Comparison of ENCODE assay signal across 8 cellular contexts in the genomic region with DNA sequence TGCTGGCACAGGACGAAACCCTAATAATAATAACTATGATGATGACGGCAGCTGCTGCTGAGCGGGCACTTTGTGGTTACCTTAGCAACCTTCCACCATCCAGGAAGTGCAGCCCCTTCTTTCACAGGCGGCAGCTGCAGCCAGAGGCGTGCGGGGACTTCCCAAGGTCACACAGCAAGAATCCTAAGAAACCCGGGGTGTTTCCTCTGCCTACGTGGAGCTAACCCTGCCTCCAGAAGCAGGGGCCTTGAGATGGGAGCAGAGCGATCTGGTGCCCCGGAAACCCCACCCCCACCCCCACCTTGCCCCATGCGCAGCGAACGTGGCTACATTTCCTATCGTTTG. TPM values are rescaled to one million over a fixed set of nuclear protein-coding genes. Genes with fewer than 3 reads are reported as not detected.
DNase-seq lines count a peak whose midpoint lies in the region; ATAC-seq and TF ChIP-seq lines count a peak whose summit lies in the region.

No MANE protein-coding gene starts in this region.

- in situ Hi-C loops in GM23248 (cut with MboI): loop anchor here (10.0 to 25.0 kb wide), 3 partner anchors 329 to 1054 kb away; no protein-coding TSS in a partner anchor

- peak; percentile 91 for DNase-seq in DMS53 (lab: John Stamatoyannopoulos, UW)
- peak; percentile 47 for DNase-seq in GM23248
- no peak for DNase-seq in MG63
- peak; percentile 53 to 79 (median 63) for DNase-seq in T-helper 2 cell
- peak; percentile 52 for DNase-seq in MCF 10A (ENCODE audit: unreplicated experiment)
- DNase-seq in left colon: peak; percentile 57 to 61
- DNase-seq in stimulated activated CD4-positive, alpha-beta T cell treated with anti-CD3 and anti-CD28 coated beads, Interleukin-4, amount 100 ng/mL, for 48 hours (ENCODE audit: low read depth in 2 of 2): peak; percentile 38 to 64
- no peak for DNase-seq in H4 (ENCODE audit: low spot score)

- H3K9ac ChIP-seq in GM23248: peak overlapping the region; percentile 68

- POLR2A ChIA-PET in MCF 10A (lab: Yijun Ruan, JAX): interaction anchor here (0.9 to 7.3 kb wide), 13 partner anchors 10 to 814 kb away, joined by 3 to 148 read pairs (median 5); a partner anchor contains a TSS

- peak overlapping the region; percentile 66 for H3K27ac Mint-ChIP-seq in MCF 10A (ENCODE audit: low read depth, unreplicated experiment)

- TF ChIP-seq CTCF in MCF 10A (IDR thresholded peaks at IDR 0.05; ENCODE audit: unreplicated experiment): no peak

- BruUV-seq in MCF 10A (replicated peaks; lab: Mats Ljungman, UMichigan): no TSS peak

- 0 to 12% methylated on average over 4 to 14 of the region's 14 CpGs for WGBS in GM23248 (ENCODE audit: low coverage in 1 of 2, low lambda C conversion rate in 2 of 2, missing lambda C conversion rate in 2 of 2), 2 experiments

- H3K4me1 ChIP-seq in GM23248 (ENCODE audit: insufficient read depth): peaks cover 5% of the 10 kb centered on the region

- CTCF ChIA-PET in MCF 10A (lab: Yijun Ruan, JAX): interaction anchor here (0.5 to 11.5 kb wide), 26 partner anchors 9 to 1301 kb away, joined by 3 to 566 read pairs (median 4); a partner anchor contains a TSS

- peak overlapping the region; percentile 74 for H3K4me3 ChIP-seq in GM23248
- H3K4me3 ChIP-seq in MG63: peak overlapping the region; percentile 47

- no peaks in the 10 kb centered on the region for H3K27me3 Mint-ChIP-seq in MCF 10A (ENCODE audit: insufficient read depth, unreplicated experiment)

- ATAC-seq in left colon: peak; percentile 22

- no peaks in the 10 kb centered on the region for H3K27me3 ChIP-seq in GM23248 (replicated peaks; ENCODE audit: insufficient read depth)
- H3K27me3 ChIP-seq in MG63: no peaks in the 10 kb centered on the region

- H3K9me3 ChIP-seq in GM23248 (ENCODE audit: low read depth) (no peaks in the 10 kb centered on the region), MG63 (no peaks in the 10 kb centered on the region)

- intact Hi-C loops in MCF 10A (cut with micrococcal nuclease): loop anchor here (2.0 kb wide), 4 partner anchors 338 to 1046 kb away; no protein-coding TSS in a partner anchor
- intact Hi-C loops in left colon (cut with DNase I, micrococcal nuclease): loop anchor here in 1 of 2 donors (5.0 to 10.0 kb wide), 3 partner anchors 762 to 1042 kb away; no protein-coding TSS in a partner anchor

- no peaks in the 10 kb centered on the region for H4K20me1 ChIP-seq in GM23248 (ENCODE audit: insufficient read depth)

- H3K36me3 Mint-ChIP-seq in MCF 10A (ENCODE audit: insufficient read depth, unreplicated experiment): no peaks in the 10 kb centered on the region

- H3K4me3 Mint-ChIP-seq in MCF 10A (ENCODE audit: unreplicated experiment): peak overlapping the region; percentile 70

- H3K9me2 ChIP-seq in GM23248 (ENCODE audit: insufficient read depth): no peaks in the 10 kb centered on the region

- H3K36me3 ChIP-seq in GM23248 (ENCODE audit: low read depth) (no peaks in the 10 kb centered on the region), MG63 (no peaks in the 10 kb centered on the region)

- peaks cover 7% of the 10 kb centered on the region; the same call in 1 of the 2 replicates for H3F3A ChIP-seq in GM23248 (ENCODE audit: insufficient read depth)

- H3K27ac ChIP-seq in GM23248: peak overlapping the region; percentile 56

- H3K9me3 Mint-ChIP-seq in MCF 10A (ENCODE audit: unreplicated experiment): no peaks in the 10 kb centered on the region

- peak overlapping the region; percentile 95 for H3K4me2 ChIP-seq in GM23248 (ENCODE audit: unreplicated experiment)

- H3K79me2 ChIP-seq in GM23248 (ENCODE audit: insufficient read depth): no peaks in the 10 kb centered on the region

- peak overlapping the region; percentile 99 for H2AFZ ChIP-seq in GM23248

- peaks cover 26% of the 10 kb centered on the region for H3K4me1 Mint-ChIP-seq in MCF 10A (ENCODE audit: insufficient read depth, unreplicated experiment)

RNA-seq across cellular contexts. Expression of a gene that starts 22.4 kb away (rescaled TPM):
- total RNA-seq in GM23248 (2014; rRNA removed; shearing (Covaris generic)): 98.1 and 113 TPM in 2 replicates
- 1,585 and 1,606 TPM in 2 replicates for polyA plus RNA-seq in GM23248 (2016; fragmentation: Nextera tagmentation; extraction: Ambion mirVana)
- 42.2 and 90.7 TPM in 2 replicates for total RNA-seq in MG63 (2014; rRNA removed; shearing (Covaris generic); ENCODE audit: low replicate concordance)
- total RNA-seq in MCF 10A (2022) (1,945 and 2,169 TPM in 2 replicates), left colon (100 to 1,000 TPM; 596 to 603 TPM)
- total RNA-seq in H4 (2014; rRNA removed; shearing (Covaris generic)): 86.6 and 90.0 TPM in 2 replicates

RNA-seq across cellular contexts. Expression of a gene that starts 41.9 kb away (rescaled TPM):
- 0.51 and 3.8 TPM in 2 replicates for total RNA-seq in GM23248 (2014; rRNA removed; shearing (Covaris generic))
- polyA plus RNA-seq in GM23248 (2016; fragmentation: Nextera tagmentation; extraction: Ambion mirVana): 1.4 and 1.8 TPM in 2 replicates
- total RNA-seq in MG63 (2014; rRNA removed; shearing (Covaris generic); ENCODE audit: low replicate concordance): not detected in 2 replicates
- 1,990 and 4,105 TPM in 2 replicates for total RNA-seq in MCF 10A (2022)
- total RNA-seq in left colon: under 1 TPM in 1 of 2 donors, not detected in 1; 0.70 TPM
- total RNA-seq in H4 (2014; rRNA removed; shearing (Covaris generic)): 81.4 and 83.8 TPM in 2 replicates

RNA-seq across cellular contexts. Expression of a gene that starts 45.8 kb away (rescaled TPM):
- not detected in 2 replicates for total RNA-seq in GM23248 (2014; rRNA removed; shearing (Covaris generic))
- not detected in 2 replicates for polyA plus RNA-seq in GM23248 (2016; fragmentation: Nextera tagmentation; extraction: Ambion mirVana)
- not detected in 2 replicates for total RNA-seq in MG63 (2014; rRNA removed; shearing (Covaris generic); ENCODE audit: low replicate concordance)
- not detected in 2 replicates for total RNA-seq in MCF 10A (2022)
- total RNA-seq in left colon: not detected
- not detected in 2 replicates for total RNA-seq in H4 (2014; rRNA removed; shearing (Covaris generic))

RNA-seq across cellular contexts. Expression of a gene that starts 53.7 kb away (rescaled TPM):
- 0.38 and 2.5 TPM in 2 replicates for total RNA-seq in GM23248 (2014; rRNA removed; shearing (Covaris generic))
- polyA plus RNA-seq in GM23248 (2016; fragmentation: Nextera tagmentation; extraction: Ambion mirVana): 0.90 and 1.2 TPM in 2 replicates
- not detected in 2 replicates for total RNA-seq in MG63 (2014; rRNA removed; shearing (Covaris generic); ENCODE audit: low replicate concordance)
- 74.5 and 109 TPM in 2 replicates for total RNA-seq in MCF 10A (2022)
- not detected for total RNA-seq in left colon
- 2.5 and 3.2 TPM in 2 replicates for total RNA-seq in H4 (2014; rRNA removed; shearing (Covaris generic))

Comparison
In these comparisons a context has a peak if more than half of its experiments do, and no peak if none do; other contexts are left out.
1. DNase-seq: peak in DMS53 (single experiment), GM23248 (single experiment), T-helper 2 cell (5 of 5), MCF 10A (single experiment), left colon (2 of 2) and stimulated activated CD4-positive, alpha-beta T cell treated with anti-CD3 and anti-CD28 coated beads, Interleukin-4, amount 100 ng/mL, for 48 hours (2 of 2); none in MG63 (single experiment) and H4 (single experiment).
2. RNA of a gene that starts 41.9 kb away (total RNA-seq): 1,990 to 4,105 TPM in MCF 10A; 81.4 to 83.8 TPM in H4, 0.51 to 3.8 TPM in GM23248, 0.70 TPM in left colon and not detected in MG63; every median in the first group is over 10 times any median in the second.